ENCODE assay signal across 8 cellular contexts in the genomic region with DNA sequence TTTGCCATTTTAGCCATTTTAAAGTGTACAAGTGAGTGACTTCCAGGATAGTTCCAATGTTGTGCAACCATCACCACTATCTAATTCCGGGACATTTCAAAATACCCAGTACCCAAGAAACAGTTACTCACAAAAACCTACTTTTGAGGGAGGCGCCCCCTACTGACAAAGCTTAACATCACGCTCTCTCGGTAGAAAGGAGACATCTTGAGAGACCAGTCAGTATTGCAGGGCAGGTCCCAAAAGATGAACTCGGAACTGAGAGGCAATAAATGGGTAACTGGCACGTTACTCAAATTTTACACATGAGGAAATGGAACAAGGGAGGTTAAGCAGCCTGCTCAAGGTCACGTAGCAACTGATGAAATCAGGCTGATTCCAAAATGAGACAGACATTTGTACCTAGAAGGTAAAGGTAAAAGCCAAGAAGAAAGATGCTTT. TPM values are rescaled to one million over a fixed set of nuclear protein-coding genes. Genes with fewer than 3 reads are reported as not detected.
DNase-seq lines count a peak whose midpoint lies in the region; ATAC-seq and TF ChIP-seq lines count a peak whose summit lies in the region.

No MANE protein-coding gene starts in this region.

- no peak overlapping the region for H2AFZ ChIP-seq in hepatocyte

- H3K4me3 Mint-ChIP-seq in activated naive CD8-positive, alpha-beta T cell treated with anti-CD3 and anti-CD28 coated beads for 36 hours = no peak overlapping the region

- H3K36me3 Mint-ChIP-seq in activated naive CD8-positive, alpha-beta T cell treated with anti-CD3 and anti-CD28 coated beads for 36 hours = no peaks in the 10 kb centered on the region

- H3K79me2 ChIP-seq in hepatocyte = no peaks in the 10 kb centered on the region

- H3K4me2 ChIP-seq in hepatocyte = no peak overlapping the region

- H3K27ac Mint-ChIP-seq in activated naive CD8-positive, alpha-beta T cell treated with anti-CD3 and anti-CD28 coated beads for 36 hours = no peak overlapping the region

- H3K4me1 ChIP-seq in hepatocyte (ENCODE audit: insufficient read depth) = no peaks in the 10 kb centered on the region

- no peak overlapping the region for H3K27ac ChIP-seq in hepatocyte

- H4K20me1 ChIP-seq in hepatocyte (ENCODE audit: insufficient read depth, poor library complexity, severe bottlenecking) = no peaks in the 10 kb centered on the region

- H3K36me3 ChIP-seq in hepatocyte (replicated peaks; ENCODE audit: insufficient read depth, low read depth) = no peaks in the 10 kb centered on the region

- no peak overlapping the region for H3K4me3 ChIP-seq in AG10803 (ENCODE audit: low read length)
- no peak overlapping the region for H3K4me3 ChIP-seq in hepatocyte

- ATAC-seq in GM18519 (IDR thresholded peaks at IDR 0.05; ENCODE audit: low FRiP score, unreplicated experiment) (peak; percentile 77), HG03354 (IDR thresholded peaks at IDR 0.05; ENCODE audit: poor library complexity, severe bottlenecking, unreplicated experiment) (peak; percentile 87)

- H3K27me3 ChIP-seq in hepatocyte = no peaks in the 10 kb centered on the region

- DNase-seq in AG10803 (ENCODE audit: low read depth) (peak; percentile 65), RPMI7951 (ENCODE audit: low read depth) (peak; percentile 51), hepatocyte (ENCODE audit: low spot score) (peak; percentile 51), mesenteric fat pad (ENCODE audit: low spot score) (no peak)
- peak; percentile 59 for DNase-seq in activated naive CD8-positive, alpha-beta T cell treated with anti-CD3 and anti-CD28 coated beads for 36 hours
- DNase-seq in stimulated activated CD4-positive, alpha-beta T cell treated with anti-CD3 and anti-CD28 coated beads, Interleukin-4, amount 100 ng/mL, for 4 hours = peak; percentile 46 to 51

- no peaks in the 10 kb centered on the region for H3K27me3 Mint-ChIP-seq in activated naive CD8-positive, alpha-beta T cell treated with anti-CD3 and anti-CD28 coated beads for 36 hours

- peak; percentile 88 for TF ChIP-seq CTCF in AG10803 (conservative IDR thresholded peaks at IDR 0.05; ENCODE audit: low read length)
- peak; percentile 57 for TF ChIP-seq CTCF in hepatocyte (IDR thresholded peaks at IDR 0.05; ENCODE audit: poor library complexity)

- no peaks in the 10 kb centered on the region for H3K9me2 ChIP-seq in hepatocyte (replicated peaks; ENCODE audit: insufficient read depth)

- H3K4me1 Mint-ChIP-seq in activated naive CD8-positive, alpha-beta T cell treated with anti-CD3 and anti-CD28 coated beads for 36 hours = no peaks in the 10 kb centered on the region

- WGBS in hepatocyte (ENCODE audit: low lambda C conversion rate, missing lambda C conversion rate) = 71% methylated on average over 7 of the region's 7 CpGs

- H3K9me3 Mint-ChIP-seq in activated naive CD8-positive, alpha-beta T cell treated with anti-CD3 and anti-CD28 coated beads for 36 hours = no peaks in the 10 kb centered on the region

- H3K9me3 ChIP-seq in hepatocyte (ENCODE audit: low read depth) = no peaks in the 10 kb centered on the region

RNA-seq across cellular contexts. Expression of gene POU2AF1, which starts 50.0 kb away (rescaled TPM):
- total RNA-seq in RPMI7951 (2014; rRNA removed; shearing (Covaris generic)) = not detected in 2 replicates
- 1 to 10 TPM; 3.0 to 3.5 TPM for total RNA-seq in activated naive CD8-positive, alpha-beta T cell treated with anti-CD3 and anti-CD28 coated beads for 36 hours
- total RNA-seq in hepatocyte (0.08 and 0.23 TPM in 2 replicates), mesenteric fat pad (0.10 TPM)
- polyA plus RNA-seq in hepatocyte = 0.06 TPM in 1 of 2 replicates, not detected in the other
